Comparison of ENCODE assay signal across 1 cellular context in the genomic region with DNA sequence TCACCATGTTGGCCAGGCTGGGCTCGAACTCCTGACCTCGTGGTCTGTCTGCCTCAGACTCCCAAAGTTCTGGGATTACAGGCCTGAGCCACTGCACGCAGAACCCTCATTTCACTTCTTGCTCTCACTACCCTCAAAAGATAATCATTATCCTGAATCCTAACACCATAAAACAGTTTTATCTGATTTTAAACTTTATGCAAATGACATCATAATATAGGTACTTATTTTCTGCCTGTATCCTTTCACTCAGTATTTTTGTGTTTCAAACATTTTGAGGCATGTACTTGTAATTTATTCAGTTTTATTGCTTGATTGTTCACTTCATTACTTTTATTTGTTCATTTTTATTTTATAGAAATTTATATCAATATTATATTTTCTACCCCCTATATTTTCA.
TF ChIP-seq lines count a peak whose summit lies in the region.

No MANE protein-coding gene starts in this region.

TF ChIP-seq in HepG2, 621 proteins besides CTCF, POLR2A, EP300 and RAD21 (continued from another document):
- TF ChIP-seq ATF7 (IDR thresholded peaks at IDR 0.05) (peak; percentile 57; the same call in 1 of the 2 replicates), ATF7 (CRISPR knock-in tag; IDR thresholded peaks at IDR 0.05) (no peak)
TF ChIP-seq in HepG2: peak in this region for 1.
